ENCODE assay signal across 17 cellular contexts in genomic region chr2:124250433-124250832, GRCh38.
"Had no signal": no experiment of that assay in that cellular context is flagged by ENCODE, and none has a peak within 500 bp of the region (broad histone marks: within the 10 kb centered on the region; RNA-seq: fewer than 3 reads in every experiment).

No MANE protein-coding gene starts in this region.

- H3K4me1 Mint-ChIP-seq: activated CD4-positive, alpha-beta T cell treated with anti-CD3 and anti-CD28 coated beads, Interleukin-2, amount 10 ng/mL, durations not matched to agents 7 days and 5 days; activated CD8-positive, alpha-beta memory T cell treated with anti-CD3 and anti-CD28 coated beads, Interleukin-2, amount 10 ng/mL, durations not matched to agents 7 days and 5 days; activated naive CD8-positive, alpha-beta T cell treated with anti-CD3 and anti-CD28 coated beads, Interleukin-2, amount 50 U/mL, for 24 hours had no signal

- ATAC-seq: activated CD8-positive, alpha-beta memory T cell treated with anti-CD3 and anti-CD28 coated beads, Interleukin-2, amount 10 ng/mL, durations not matched to agents 7 days and 5 days; activated CD8-positive, alpha-beta T cell treated with anti-CD3 and anti-CD28 coated beads for 36 hours; activated naive CD8-positive, alpha-beta T cell treated with anti-CD3 and anti-CD28 coated beads, Interleukin-2, amount 50 U/mL, for 24 hours; heart left ventricle; left cardiac atrium; natural killer cell treated with Interleukin-12 subunit alpha and Interleukin-12 subunit beta and Interleukin-15 and Interleukin-18, amount 100 ng/mL, for 72 hours; pancreas; right cardiac atrium had no signal

- H3K36me3 Mint-ChIP-seq: activated CD8-positive, alpha-beta memory T cell treated with anti-CD3 and anti-CD28 coated beads, Interleukin-2, amount 10 ng/mL, durations not matched to agents 7 days and 5 days; natural killer cell treated with Interleukin-12 subunit alpha and Interleukin-12 subunit beta and Interleukin-15 and Interleukin-18, amount 100 ng/mL, for 72 hours had no signal

- DNase-seq: activated CD4-positive, alpha-beta T cell treated with anti-CD3 and anti-CD28 coated beads, Interleukin-2, amount 10 ng/mL, durations not matched to agents 7 days and 5 days; activated CD4-positive, CD25-positive, alpha-beta regulatory T cell treated with anti-CD3 and anti-CD28 coated beads, Interleukin-2, amount 50 U/mL, for 72 hours; activated CD8-positive, alpha-beta memory T cell treated with anti-CD3 and anti-CD28 coated beads, Interleukin-2, amount 10 ng/mL, durations not matched to agents 7 days and 5 days; activated CD8-positive, alpha-beta T cell treated with anti-CD3 and anti-CD28 coated beads for 36 hours; activated effector memory CD4-positive, alpha-beta T cell treated with anti-CD3 and anti-CD28 coated beads, Interleukin-2, amount 50 U/mL, for 16 hours; activated naive CD4-positive, alpha-beta T cell treated with anti-CD3 and anti-CD28 coated beads, Interleukin-2, amount 50 U/mL, for 16 hours; activated naive CD8-positive, alpha-beta T cell treated with anti-CD3 and anti-CD28 coated beads, Interleukin-2, amount 50 U/mL, for 24 hours; activated T-cell treated with anti-CD3 and anti-CD28 coated beads for 4 hours; cortex of kidney; heart left ventricle; islet precursor cell; left cardiac atrium; pancreas; right cardiac atrium; stimulated activated CD4-positive, alpha-beta T cell treated with anti-CD3 and anti-CD28 coated beads, Interleukin-4, amount 100 ng/mL, for 24 hours; stimulated activated naive CD4-positive, alpha-beta T cell treated with Interleukin-2 at 50 U/mL for 16 hours had no signal

- H3K27ac Mint-ChIP-seq: activated CD4-positive, alpha-beta T cell treated with anti-CD3 and anti-CD28 coated beads, Interleukin-2, amount 10 ng/mL, durations not matched to agents 7 days and 5 days; activated CD8-positive, alpha-beta memory T cell treated with anti-CD3 and anti-CD28 coated beads, Interleukin-2, amount 10 ng/mL, durations not matched to agents 7 days and 5 days; activated CD8-positive, alpha-beta T cell treated with anti-CD3 and anti-CD28 coated beads for 36 hours; activated naive CD8-positive, alpha-beta T cell treated with anti-CD3 and anti-CD28 coated beads, Interleukin-2, amount 50 U/mL, for 24 hours; natural killer cell treated with Interleukin-12 subunit alpha and Interleukin-12 subunit beta and Interleukin-15 and Interleukin-18, amount 100 ng/mL, for 72 hours had no signal

- H3K4me3 Mint-ChIP-seq: activated CD4-positive, alpha-beta T cell treated with anti-CD3 and anti-CD28 coated beads, Interleukin-2, amount 10 ng/mL, durations not matched to agents 7 days and 5 days; activated CD8-positive, alpha-beta memory T cell treated with anti-CD3 and anti-CD28 coated beads, Interleukin-2, amount 10 ng/mL, durations not matched to agents 7 days and 5 days; activated CD8-positive, alpha-beta T cell treated with anti-CD3 and anti-CD28 coated beads for 36 hours; activated naive CD8-positive, alpha-beta T cell treated with anti-CD3 and anti-CD28 coated beads, Interleukin-2, amount 50 U/mL, for 24 hours; natural killer cell treated with Interleukin-12 subunit alpha and Interleukin-12 subunit beta and Interleukin-15 and Interleukin-18, amount 100 ng/mL, for 72 hours had no signal

- H3K27me3 Mint-ChIP-seq: activated CD4-positive, alpha-beta T cell treated with anti-CD3 and anti-CD28 coated beads, Interleukin-2, amount 10 ng/mL, durations not matched to agents 7 days and 5 days; activated CD8-positive, alpha-beta memory T cell treated with anti-CD3 and anti-CD28 coated beads, Interleukin-2, amount 10 ng/mL, durations not matched to agents 7 days and 5 days; activated CD8-positive, alpha-beta T cell treated with anti-CD3 and anti-CD28 coated beads for 36 hours; activated naive CD8-positive, alpha-beta T cell treated with anti-CD3 and anti-CD28 coated beads, Interleukin-2, amount 50 U/mL, for 24 hours; natural killer cell treated with Interleukin-12 subunit alpha and Interleukin-12 subunit beta and Interleukin-15 and Interleukin-18, amount 100 ng/mL, for 72 hours had no signal
